Comparison of ENCODE assay signal across 8 cellular contexts in the genomic region with DNA sequence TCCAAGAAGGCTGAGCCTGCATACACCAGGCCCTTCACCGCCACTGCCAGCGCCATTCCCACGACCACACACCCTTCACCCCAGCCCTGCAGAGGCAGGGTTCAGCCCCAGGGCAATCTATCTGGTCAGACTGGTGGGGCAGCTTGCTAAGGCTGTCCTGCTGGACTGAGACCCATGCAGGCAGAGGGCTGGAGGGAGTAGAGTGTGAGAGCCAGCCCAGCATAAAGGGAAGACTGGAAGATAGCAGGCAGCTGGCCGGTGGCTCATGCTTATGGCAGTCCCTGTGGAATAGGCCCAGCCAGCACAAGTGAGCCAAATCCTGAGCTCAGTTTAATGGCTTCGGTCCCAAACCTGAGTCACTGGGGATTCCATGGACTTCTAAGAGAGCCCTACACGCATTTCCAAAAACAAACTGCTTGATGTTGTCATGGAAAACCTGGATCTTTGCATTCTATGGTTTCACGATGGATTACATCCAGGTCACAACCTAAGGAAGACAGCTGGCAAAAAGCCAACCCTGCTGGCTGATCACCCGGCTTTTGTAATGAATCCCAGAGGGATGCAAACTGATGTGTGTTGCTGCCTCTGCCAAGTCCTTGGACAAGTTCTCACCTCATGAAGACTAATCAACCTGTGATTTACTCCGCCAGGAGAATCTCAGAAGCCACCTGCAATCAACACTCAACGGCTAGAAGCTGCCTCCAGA.
DNase-seq lines count a peak whose midpoint lies in the region; ATAC-seq and TF ChIP-seq lines count a peak whose summit lies in the region.

No MANE protein-coding gene starts in this region.

- peak overlapping the region; percentile 3 for H3K4me3 Mint-ChIP-seq in MCF 10A (ENCODE audit: unreplicated experiment)

- H3K9me3 Mint-ChIP-seq in MCF 10A (ENCODE audit: unreplicated experiment) = no peaks in the 10 kb centered on the region

- peak; percentile 99 for DNase-seq in AG10803 (ENCODE audit: low read depth)
- peak; percentile 81 for DNase-seq in NCI-H1092 treated with DMSO at 0.1 percent for 48 hours (lab: John Stamatoyannopoulos, UW)
- peak; percentile 98 for DNase-seq in MCF 10A (ENCODE audit: unreplicated experiment)
- peak; percentile 85 for DNase-seq in kidney epithelial cell (ENCODE audit: low read depth)
- no peak for DNase-seq in MM.1S

- H3K27me3 Mint-ChIP-seq in MCF 10A (ENCODE audit: insufficient read depth, unreplicated experiment) = no peaks in the 10 kb centered on the region

- H3K4me1 Mint-ChIP-seq in MCF 10A (ENCODE audit: insufficient read depth, unreplicated experiment) = peaks cover 42% of the 10 kb centered on the region

- CTCF ChIA-PET in MCF 10A (lab: Yijun Ruan, JAX) = interaction anchor here (0.5 to 1.4 kb wide), 12 partner anchors 9 to 460 kb away, joined by 3 to 6 read pairs (median 3); partner anchors contain the start of gene AP3B1

- H3K27ac Mint-ChIP-seq in MCF 10A (ENCODE audit: low read depth, unreplicated experiment) = peak overlapping the region; percentile 96

- H2AFZ ChIP-seq in MM.1S (ENCODE audit: low read length) = no peak overlapping the region

- ATAC-seq in HG02885 (IDR thresholded peaks at IDR 0.05; ENCODE audit: poor library complexity, unreplicated experiment) = no peak
- ATAC-seq in GM18519 (IDR thresholded peaks at IDR 0.05; ENCODE audit: low FRiP score, unreplicated experiment) = no peak

- no peaks in the 10 kb centered on the region for H4K20me1 ChIP-seq in MM.1S (ENCODE audit: insufficient read depth, low read length)

- H3K27ac ChIP-seq in subcutaneous abdominal adipose tissue (ENCODE audit: low read depth, low read length) = peak overlapping the region; percentile 74
- H3K27ac ChIP-seq in MM.1S (ENCODE audit: low read length) = no peak overlapping the region

- H3K79me2 ChIP-seq in MM.1S (ENCODE audit: low read length) = no peaks in the 10 kb centered on the region

- no peaks in the 10 kb centered on the region for H3F3A ChIP-seq in MM.1S (ENCODE audit: insufficient read depth, low read length)

- H3K4me1 ChIP-seq in subcutaneous abdominal adipose tissue (ENCODE audit: control insufficient read depth in 5 of 5, insufficient read depth in 5 of 5, low read length in 5 of 5) = peaks cover 15 to 59% (median 36%) of the 10 kb centered on the region in 5 donors
- no peaks in the 10 kb centered on the region for H3K4me1 ChIP-seq in MM.1S (ENCODE audit: low read length)

- no peak for TF ChIP-seq CTCF in AG10803 (conservative IDR thresholded peaks at IDR 0.05; ENCODE audit: low read length)
- no peak for TF ChIP-seq CTCF in MCF 10A (IDR thresholded peaks at IDR 0.05; ENCODE audit: unreplicated experiment)
- TF ChIP-seq CTCF in kidney epithelial cell (IDR thresholded peaks at IDR 0.05; ENCODE audit: insufficient read depth, low read length, poor library complexity, severe bottlenecking) = no peak
- TF ChIP-seq CTCF in MM.1S (IDR thresholded peaks at IDR 0.05; ENCODE audit: low read length) = no peak

- no peak overlapping the region for H3K4me2 ChIP-seq in MM.1S (ENCODE audit: low read depth, low read length)

- H3K4me3 ChIP-seq in AG10803 (ENCODE audit: low read length) (no peak overlapping the region), kidney epithelial cell (ENCODE audit: low read depth, low read length) (no peak overlapping the region), subcutaneous abdominal adipose tissue (ENCODE audit: low read depth in 1 of 5, low read length in 5 of 5) (peak overlapping the region in 3 of 5 donors; percentile 5 to 25 (median 17)), MM.1S (ENCODE audit: low read length) (no peak overlapping the region)

- H3K27me3 ChIP-seq in kidney epithelial cell (ENCODE audit: control insufficient read depth, insufficient read depth, low read length) (no peaks in the 10 kb centered on the region), subcutaneous abdominal adipose tissue (ENCODE audit: control insufficient read depth in 5 of 5, insufficient read depth in 4 of 5, low read length in 5 of 5) (no peaks in the 10 kb centered on the region), MM.1S (replicated peaks; ENCODE audit: insufficient read depth, low read length) (no peaks in the 10 kb centered on the region)

- H3K9me3 ChIP-seq in subcutaneous abdominal adipose tissue (ENCODE audit: control insufficient read depth in 5 of 5, low read length in 5 of 5) = no peaks in the 10 kb centered on the region
- no peaks in the 10 kb centered on the region for H3K9me3 ChIP-seq in MM.1S (replicated peaks; ENCODE audit: insufficient read depth, low read length)

- intact Hi-C loops in MCF 10A (cut with micrococcal nuclease) = loop anchor here (2.0 kb wide), 1 partner anchor 24 kb away; no protein-coding TSS in a partner anchor

- H3K9ac ChIP-seq in subcutaneous abdominal adipose tissue (ENCODE audit: low read length in 5 of 5) = peak overlapping the region in 2 of 5 donors; percentile 63 to 73
- no peak overlapping the region for H3K9ac ChIP-seq in MM.1S (ENCODE audit: low read length)

- no TSS peak for BruUV-seq in MCF 10A (replicated peaks; lab: Mats Ljungman, UMichigan)

- H3K36me3 Mint-ChIP-seq in MCF 10A (ENCODE audit: insufficient read depth, unreplicated experiment) = peaks cover 20% of the 10 kb centered on the region

- H3K36me3 ChIP-seq in kidney epithelial cell (ENCODE audit: control insufficient read depth, insufficient read depth, low read length) (no peaks in the 10 kb centered on the region), subcutaneous abdominal adipose tissue (ENCODE audit: control insufficient read depth in 5 of 5, insufficient read depth in 5 of 5, low read length in 5 of 5) (no peaks in the 10 kb centered on the region), MM.1S (replicated peaks; ENCODE audit: insufficient read depth, low read length) (no peaks in the 10 kb centered on the region)

- POLR2A ChIA-PET in MCF 10A (lab: Yijun Ruan, JAX) = interaction anchor here (0.5 to 1.7 kb wide), 15 partner anchors 10 to 460 kb away, joined by 3 to 18 read pairs (median 5); no protein-coding TSS in a partner anchor

- no peaks in the 10 kb centered on the region for H3K9me2 ChIP-seq in MM.1S (replicated peaks; ENCODE audit: insufficient read depth, low read length)

Comparison
In these comparisons a context has a peak if more than half of its experiments do, and no peak if none do; other contexts are left out.
1. H3K4me3 ChIP-seq: peak in subcutaneous abdominal adipose tissue (3 of 5); none in AG10803 (single experiment), kidney epithelial cell (single experiment) and MM.1S (single experiment).